ENCODE assay signal across 8 cellular contexts in genomic region chr19:41521860-41522555, GRCh38. TPM values are rescaled to one million over a fixed set of nuclear protein-coding genes. Genes with fewer than 3 reads are reported as not detected.
A peak's percentile ranks its signal among the peaks of the same experiment; 100 is the strongest.
DNase-seq lines count a peak whose midpoint lies in the region; ATAC-seq and TF ChIP-seq lines count a peak whose summit lies in the region.

No MANE protein-coding gene starts in this region.

- peak; percentile 41 to 54 for ATAC-seq in CD4-positive, CD25-positive, alpha-beta regulatory T cell (ENCODE audit: low read depth in 2 of 2)
- peak; percentile 40 for ATAC-seq in HG03066 (IDR thresholded peaks at IDR 0.05; ENCODE audit: low read depth, unreplicated experiment)
- peak; percentile 50 to 73 (median 58) for ATAC-seq in heart right ventricle
- no peak for ATAC-seq in HG03439 (IDR thresholded peaks at IDR 0.05; ENCODE audit: unreplicated experiment)

- H3K9me3 Mint-ChIP-seq in CD4-positive, CD25-positive, alpha-beta regulatory T cell: no peaks in the 10 kb centered on the region
- no peaks in the 10 kb centered on the region for H3K9me3 Mint-ChIP-seq in stimulated activated naive CD8-positive, alpha-beta T cell treated with anti-CD3 and anti-CD28 coated beads, Interleukin-15, Interleukin-2, amounts not matched to agents 100 ng/mL and 50 ng/mL, for 24 hours
- no peaks in the 10 kb centered on the region for H3K9me3 Mint-ChIP-seq in osteocyte (ENCODE audit: unreplicated experiment)

- peaks cover 71% of the 10 kb centered on the region for H3K27me3 Mint-ChIP-seq in CD4-positive, CD25-positive, alpha-beta regulatory T cell
- H3K27me3 Mint-ChIP-seq in stimulated activated naive CD8-positive, alpha-beta T cell treated with anti-CD3 and anti-CD28 coated beads, Interleukin-15, Interleukin-2, amounts not matched to agents 100 ng/mL and 50 ng/mL, for 24 hours: peaks cover 16% of the 10 kb centered on the region
- peaks cover 35% of the 10 kb centered on the region for H3K27me3 Mint-ChIP-seq in osteocyte (ENCODE audit: unreplicated experiment)

- peak in 1 of 9 donors; percentile 15 for TF ChIP-seq CTCF in heart right ventricle (IDR thresholded peaks at IDR 0.05)
- TF ChIP-seq CTCF in osteocyte (IDR thresholded peaks at IDR 0.05): no peak

- WGBS in heart right ventricle, 2 donors: 2% methylated on average over 45 to 58 of the region's 58 CpGs

- DNase-seq in CD4-positive, CD25-positive, alpha-beta regulatory T cell: peak; percentile 35 to 50 (median 41)
- DNase-seq in activated CD8-positive, alpha-beta memory T cell treated with anti-CD3 and anti-CD28 coated beads, Interleukin-2, amount 50 U/mL, for 4 hours: peak; percentile 57
- DNase-seq in heart right ventricle: peak in 1 of 2 donors; percentile 40
- no peak for DNase-seq in GF-D8 (lab: John Stamatoyannopoulos, UW)
- DNase-seq in osteocyte (ENCODE audit: extremely low spot score, unreplicated experiment): no peak

- H3K4me1 ChIP-seq in CD4-positive, CD25-positive, alpha-beta regulatory T cell (ENCODE audit: control insufficient read depth, insufficient read depth, low read length, poor library complexity, severe bottlenecking): peaks cover 14% of the 10 kb centered on the region
- H3K4me1 ChIP-seq in heart right ventricle: peaks cover 0 to 28% (median 10%) of the 10 kb centered on the region in 9 donors

- H3K27ac ChIP-seq in CD4-positive, CD25-positive, alpha-beta regulatory T cell (ENCODE audit: insufficient read depth, low read length, poor library complexity, severe bottlenecking): peak overlapping the region; percentile 51
- H3K27ac ChIP-seq in heart right ventricle: peak overlapping the region in 9 of 10 donors; percentile 46 to 89 (median 70)

- no peaks in the 10 kb centered on the region for H3K36me3 Mint-ChIP-seq in CD4-positive, CD25-positive, alpha-beta regulatory T cell
- H3K36me3 Mint-ChIP-seq in stimulated activated naive CD8-positive, alpha-beta T cell treated with anti-CD3 and anti-CD28 coated beads, Interleukin-15, Interleukin-2, amounts not matched to agents 100 ng/mL and 50 ng/mL, for 24 hours (ENCODE audit: low read depth): no peaks in the 10 kb centered on the region
- no peaks in the 10 kb centered on the region for H3K36me3 Mint-ChIP-seq in osteocyte (ENCODE audit: unreplicated experiment)

- intact Hi-C loops in heart right ventricle (cut with DNase I): no loop called here

- H3K36me3 ChIP-seq in CD4-positive, CD25-positive, alpha-beta regulatory T cell (ENCODE audit: control insufficient read depth, insufficient read depth, low read length): no peaks in the 10 kb centered on the region
- H3K36me3 ChIP-seq in heart right ventricle: no peaks in the 10 kb centered on the region

- no peaks in the 10 kb centered on the region for H3K9me3 ChIP-seq in CD4-positive, CD25-positive, alpha-beta regulatory T cell (ENCODE audit: control insufficient read depth in 2 of 2, low read length in 2 of 2)
- no peaks in the 10 kb centered on the region for H3K9me3 ChIP-seq in heart right ventricle

- peaks cover 11 to 24% (median 15%) of the 10 kb centered on the region in 4 donors for H3K4me1 Mint-ChIP-seq in CD4-positive, CD25-positive, alpha-beta regulatory T cell
- peaks cover 22% of the 10 kb centered on the region for H3K4me1 Mint-ChIP-seq in stimulated activated naive CD8-positive, alpha-beta T cell treated with anti-CD3 and anti-CD28 coated beads, Interleukin-15, Interleukin-2, amounts not matched to agents 100 ng/mL and 50 ng/mL, for 24 hours (ENCODE audit: low read depth)
- no peaks in the 10 kb centered on the region for H3K4me1 Mint-ChIP-seq in osteocyte (ENCODE audit: unreplicated experiment)

- H3K27me3 ChIP-seq in CD4-positive, CD25-positive, alpha-beta regulatory T cell (ENCODE audit: control insufficient read depth, insufficient read depth, low read length): peaks cover 15% of the 10 kb centered on the region
- peaks cover 0 to 96% (median 66%) of the 10 kb centered on the region in 7 donors for H3K27me3 ChIP-seq in heart right ventricle

- peak overlapping the region; percentile 78 to 91 (median 90) for H3K4me3 Mint-ChIP-seq in CD4-positive, CD25-positive, alpha-beta regulatory T cell
- H3K4me3 Mint-ChIP-seq in stimulated activated naive CD8-positive, alpha-beta T cell treated with anti-CD3 and anti-CD28 coated beads, Interleukin-15, Interleukin-2, amounts not matched to agents 100 ng/mL and 50 ng/mL, for 24 hours: peak overlapping the region; percentile 76
- no peak overlapping the region for H3K4me3 Mint-ChIP-seq in osteocyte (ENCODE audit: unreplicated experiment)

- H3K27ac Mint-ChIP-seq in CD4-positive, CD25-positive, alpha-beta regulatory T cell: peak overlapping the region; percentile 93 to 94 (median 94)
- peak overlapping the region; percentile 89 for H3K27ac Mint-ChIP-seq in stimulated activated naive CD8-positive, alpha-beta T cell treated with anti-CD3 and anti-CD28 coated beads, Interleukin-15, Interleukin-2, amounts not matched to agents 100 ng/mL and 50 ng/mL, for 24 hours
- no peak overlapping the region for H3K27ac Mint-ChIP-seq in osteocyte (ENCODE audit: unreplicated experiment)

- H3K4me3 ChIP-seq in CD4-positive, CD25-positive, alpha-beta regulatory T cell (ENCODE audit: low read depth, low read length): peak overlapping the region; percentile 83
- H3K4me3 ChIP-seq in heart right ventricle: peak overlapping the region; percentile 18 to 54 (median 40)

RNA-seq across cellular contexts. Expression of gene CEACAM21, which starts 54.0 kb away (rescaled TPM):
- 43.8 TPM for total RNA-seq in CD4-positive, CD25-positive, alpha-beta regulatory T cell
- 10 to 100 TPM; 39.1 to 58.6 (median 46.7) TPM for polyA plus RNA-seq in CD4-positive, CD25-positive, alpha-beta regulatory T cell
- total RNA-seq in heart right ventricle: 1 to 10 TPM in 3 of 10 donors, under 1 TPM in 6, not detected in 1; 0.26 to 3.3 (median 0.57) TPM
- under 1 TPM; 0.41 to 0.59 TPM for polyA plus RNA-seq in heart right ventricle
- total RNA-seq in osteocyte: not detected in 2 replicates

Comparison
In these comparisons a context has a peak if more than half of its experiments do, and no peak if none do; other contexts are left out.
1. DNase-seq: peak in CD4-positive, CD25-positive, alpha-beta regulatory T cell (3 of 3) and activated CD8-positive, alpha-beta memory T cell treated with anti-CD3 and anti-CD28 coated beads, Interleukin-2, amount 50 U/mL, for 4 hours (single experiment); none in GF-D8 (single experiment) and osteocyte (single experiment).
2. RNA of gene CEACAM21, which starts 54.0 kb away (total RNA-seq): 43.8 TPM in CD4-positive, CD25-positive, alpha-beta regulatory T cell (single experiment); 0.26 to 3.3 TPM in heart right ventricle and not detected in osteocyte; every median in the first group is over 10 times any median in the second.